ENCODE assay signal across 2 cellular contexts in the genomic region with DNA sequence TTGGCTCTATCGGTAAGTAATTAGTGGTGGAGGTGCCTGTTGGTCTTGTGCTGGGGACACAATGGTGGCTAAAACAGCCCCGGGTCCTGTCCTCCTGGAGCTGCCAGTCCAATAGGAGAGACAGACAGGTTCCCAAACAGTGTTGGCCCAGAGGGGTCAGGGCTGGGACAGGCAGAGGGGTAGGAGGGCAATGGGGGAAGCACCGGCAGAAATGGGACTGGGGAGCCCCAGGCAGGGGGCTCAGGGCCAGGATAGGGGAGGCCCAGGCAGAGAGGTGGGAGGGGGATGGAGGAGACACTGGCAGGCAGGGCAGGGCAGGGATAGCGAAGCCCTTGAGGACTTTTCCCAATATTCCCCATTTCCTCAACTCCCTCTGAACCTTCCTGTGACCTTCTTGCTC.
TF ChIP-seq lines count a peak whose summit lies in the region.

No MANE protein-coding gene starts in this region.

TF ChIP-seq in IMR-90, 13 proteins besides CTCF, POLR2A, EP300 and RAD21:
- TF ChIP-seq CHD1 (IDR thresholded peaks at IDR 0.05; ENCODE audit: low read depth, low read length) (no peak), RFX5 (IDR thresholded peaks at IDR 0.05; ENCODE audit: low read depth, low read length) (no peak), CEBPB (IDR thresholded peaks at IDR 0.05; ENCODE audit: low read depth, low read length) (no peak), USF2 (IDR thresholded peaks at IDR 0.05; ENCODE audit: low read depth, low read length) (no peak), SMC3 (IDR thresholded peaks at IDR 0.05; ENCODE audit: low read depth, low read length) (no peak), FOS (IDR thresholded peaks at IDR 0.05; ENCODE audit: low read depth, low read length) (no peak), BHLHE40 (IDR thresholded peaks at IDR 0.05; ENCODE audit: low read depth, low read length) (no peak), RCOR1 (IDR thresholded peaks at IDR 0.05; ENCODE audit: insufficient replicate concordance, low read length) (no peak), NFE2L2 (IDR thresholded peaks at IDR 0.05; ENCODE audit: low read depth, low read length) (no peak), MAFK (IDR thresholded peaks at IDR 0.05; ENCODE audit: low read depth, low read length) (no peak), MXI1 (IDR thresholded peaks at IDR 0.05; ENCODE audit: borderline replicate concordance, low read depth, low read length) (no peak), MAZ (IDR thresholded peaks at IDR 0.05; ENCODE audit: borderline replicate concordance, low read depth, low read length) (no peak)
- TF ChIP-seq, protein P1, sequence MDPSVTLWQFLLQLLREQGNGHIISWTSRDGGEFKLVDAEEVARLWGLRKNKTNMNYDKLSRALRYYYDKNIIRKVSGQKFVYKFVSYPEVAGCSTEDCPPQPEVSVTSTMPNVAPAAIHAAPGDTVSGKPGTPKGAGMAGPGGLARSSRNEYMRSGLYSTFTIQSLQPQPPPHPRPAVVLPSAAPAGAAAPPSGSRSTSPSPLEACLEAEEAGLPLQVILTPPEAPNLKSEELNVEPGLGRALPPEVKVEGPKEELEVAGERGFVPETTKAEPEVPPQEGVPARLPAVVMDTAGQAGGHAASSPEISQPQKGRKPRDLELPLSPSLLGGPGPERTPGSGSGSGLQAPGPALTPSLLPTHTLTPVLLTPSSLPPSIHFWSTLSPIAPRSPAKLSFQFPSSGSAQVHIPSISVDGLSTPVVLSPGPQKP (IDR thresholded peaks at IDR 0.05; ENCODE audit: borderline replicate concordance, low read depth, low read length): no peak

TF ChIP-seq in SK-N-SH treated with all-trans-retinoic acid at 6 μM for 48 hours, 23 proteins besides CTCF, POLR2A, EP300 and RAD21:
- TF ChIP-seq ZC3H10 (CRISPR knock-in tag; IDR thresholded peaks at IDR 0.05): no peak
- TF ChIP-seq ZFP3 (CRISPR knock-in tag; IDR thresholded peaks at IDR 0.05): no peak
- no peak for TF ChIP-seq RARB (CRISPR knock-in tag; IDR thresholded peaks at IDR 0.05)
- no peak for TF ChIP-seq ZFP30 (CRISPR knock-in tag; IDR thresholded peaks at IDR 0.05)
- no peak for TF ChIP-seq GLIS3 (CRISPR knock-in tag; IDR thresholded peaks at IDR 0.05)
- TF ChIP-seq, protein P2, sequence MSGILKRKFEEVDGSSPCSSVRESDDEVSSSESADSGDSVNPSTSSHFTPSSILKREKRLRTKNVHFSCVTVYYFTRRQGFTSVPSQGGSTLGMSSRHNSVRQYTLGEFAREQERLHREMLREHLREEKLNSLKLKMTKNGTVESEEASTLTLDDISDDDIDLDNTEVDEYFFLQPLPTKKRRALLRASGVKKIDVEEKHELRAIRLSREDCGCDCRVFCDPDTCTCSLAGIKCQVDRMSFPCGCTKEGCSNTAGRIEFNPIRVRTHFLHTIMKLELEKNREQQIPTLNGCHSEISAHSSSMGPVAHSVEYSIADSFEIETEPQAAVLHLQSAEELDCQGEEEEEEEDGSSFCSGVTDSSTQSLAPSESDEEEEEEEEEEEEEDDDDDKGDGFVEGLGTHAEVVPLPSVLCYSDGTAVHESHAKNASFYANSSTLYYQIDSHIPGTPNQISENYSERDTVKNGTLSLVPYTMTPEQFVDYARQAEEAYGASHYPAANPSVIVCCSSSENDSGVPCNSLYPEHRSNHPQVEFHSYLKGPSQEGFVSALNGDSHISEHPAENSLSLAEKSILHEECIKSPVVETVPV (CRISPR knock-in tag; IDR thresholded peaks at IDR 0.05): no peak
- no peak for TF ChIP-seq ZNF70 (CRISPR knock-in tag; IDR thresholded peaks at IDR 0.05)
- no peak for TF ChIP-seq ISL1 (CRISPR knock-in tag; IDR thresholded peaks at IDR 0.05)
- TF ChIP-seq PPARA (CRISPR knock-in tag; IDR thresholded peaks at IDR 0.05; ENCODE audit: borderline replicate concordance): no peak
- TF ChIP-seq POU6F1 (CRISPR knock-in tag; IDR thresholded peaks at IDR 0.05; ENCODE audit: borderline replicate concordance, low read depth): no peak
- TF ChIP-seq TCF4 (CRISPR knock-in tag; IDR thresholded peaks at IDR 0.05; ENCODE audit: borderline replicate concordance): no peak
- no peak for TF ChIP-seq ESRRG (CRISPR knock-in tag; IDR thresholded peaks at IDR 0.05)
- no peak for TF ChIP-seq ZNF8 (CRISPR knock-in tag; IDR thresholded peaks at IDR 0.05)
- no peak for TF ChIP-seq ARNTL (CRISPR knock-in tag; IDR thresholded peaks at IDR 0.05; ENCODE audit: borderline replicate concordance, low read depth)
TF ChIP-seq in SK-N-SH treated with all-trans-retinoic acid at 6 μM for 48 hours: peak in this region for 0.
